Comparison of ENCODE assay signal across 1 cellular context in the genomic region with DNA sequence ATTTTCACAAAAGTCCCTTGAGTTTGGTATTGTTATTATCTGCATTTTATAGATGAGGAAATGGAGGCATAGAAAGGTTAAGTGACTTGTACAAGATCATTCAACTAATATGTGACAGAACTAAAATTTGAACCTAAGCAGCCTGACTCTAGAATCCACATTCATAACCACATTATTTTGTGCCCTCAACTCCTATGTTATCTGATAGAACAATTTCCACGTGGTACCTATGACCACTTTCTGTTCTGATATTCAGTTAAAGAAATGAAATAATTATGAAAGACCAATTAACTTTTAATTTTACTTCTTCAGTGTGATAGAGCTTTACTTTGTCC.
TF ChIP-seq lines count a peak whose summit lies in the region.

No MANE protein-coding gene starts in this region.

TF ChIP-seq in A549, 52 proteins besides CTCF, POLR2A, EP300 and RAD21 (continued from another document):
- TF ChIP-seq, protein P1, sequence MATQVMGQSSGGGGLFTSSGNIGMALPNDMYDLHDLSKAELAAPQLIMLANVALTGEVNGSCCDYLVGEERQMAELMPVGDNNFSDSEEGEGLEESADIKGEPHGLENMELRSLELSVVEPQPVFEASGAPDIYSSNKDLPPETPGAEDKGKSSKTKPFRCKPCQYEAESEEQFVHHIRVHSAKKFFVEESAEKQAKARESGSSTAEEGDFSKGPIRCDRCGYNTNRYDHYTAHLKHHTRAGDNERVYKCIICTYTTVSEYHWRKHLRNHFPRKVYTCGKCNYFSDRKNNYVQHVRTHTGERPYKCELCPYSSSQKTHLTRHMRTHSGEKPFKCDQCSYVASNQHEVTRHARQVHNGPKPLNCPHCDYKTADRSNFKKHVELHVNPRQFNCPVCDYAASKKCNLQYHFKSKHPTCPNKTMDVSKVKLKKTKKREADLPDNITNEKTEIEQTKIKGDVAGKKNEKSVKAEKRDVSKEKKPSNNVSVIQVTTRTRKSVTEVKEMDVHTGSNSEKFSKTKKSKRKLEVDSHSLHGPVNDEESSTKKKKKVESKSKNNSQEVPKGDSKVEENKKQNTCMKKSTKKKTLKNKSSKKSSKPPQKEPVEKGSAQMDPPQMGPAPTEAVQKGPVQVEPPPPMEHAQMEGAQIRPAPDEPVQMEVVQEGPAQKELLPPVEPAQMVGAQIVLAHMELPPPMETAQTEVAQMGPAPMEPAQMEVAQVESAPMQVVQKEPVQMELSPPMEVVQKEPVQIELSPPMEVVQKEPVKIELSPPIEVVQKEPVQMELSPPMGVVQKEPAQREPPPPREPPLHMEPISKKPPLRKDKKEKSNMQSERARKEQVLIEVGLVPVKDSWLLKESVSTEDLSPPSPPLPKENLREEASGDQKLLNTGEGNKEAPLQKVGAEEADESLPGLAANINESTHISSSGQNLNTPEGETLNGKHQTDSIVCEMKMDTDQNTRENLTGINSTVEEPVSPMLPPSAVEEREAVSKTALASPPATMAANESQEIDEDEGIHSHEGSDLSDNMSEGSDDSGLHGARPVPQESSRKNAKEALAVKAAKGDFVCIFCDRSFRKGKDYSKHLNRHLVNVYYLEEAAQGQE (IDR thresholded peaks at IDR 0.05) = no peak
- no peak for TF ChIP-seq TFCP2L1 (CRISPR knock-in tag; IDR thresholded peaks at IDR 0.05)
- TF ChIP-seq MAFK (IDR thresholded peaks at IDR 0.05; ENCODE audit: partially characterized antibody) = no peak
- TF ChIP-seq FOSB (CRISPR knock-in tag; IDR thresholded peaks at IDR 0.05) = no peak
- no peak for TF ChIP-seq HOXA7 (CRISPR knock-in tag; IDR thresholded peaks at IDR 0.05)
